Comparison of ENCODE assay signal across 8 cellular contexts in the genomic region with DNA sequence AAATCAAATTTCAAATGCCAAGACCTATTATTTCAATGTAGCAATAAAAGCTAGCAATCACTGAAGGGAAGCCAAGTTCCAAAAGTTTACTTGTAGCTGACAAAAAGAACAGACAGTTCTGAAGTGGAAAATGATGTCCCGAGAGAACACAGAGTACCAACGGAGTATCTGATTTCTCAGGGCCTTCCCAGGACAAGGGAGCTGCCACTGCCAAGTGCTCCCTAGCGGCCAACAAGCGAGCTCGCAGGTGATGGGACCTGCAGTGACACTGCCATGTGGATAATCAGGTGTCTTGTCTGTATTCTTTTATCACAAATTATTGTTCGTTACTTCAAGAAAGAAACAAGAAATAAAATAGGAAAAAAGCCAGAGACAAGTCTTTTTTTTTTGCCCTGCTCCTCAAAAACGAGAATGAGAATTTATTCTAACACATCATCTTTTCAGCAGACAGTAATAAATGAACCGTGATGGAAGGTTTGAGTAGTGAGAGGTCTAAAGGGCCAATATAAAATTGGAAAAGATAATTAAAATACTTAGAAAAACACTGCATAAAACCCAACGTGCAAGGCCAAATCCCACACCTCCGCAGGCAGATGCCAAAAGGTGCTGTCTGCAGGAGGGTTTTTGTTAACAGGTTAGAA.
DNase-seq lines count a peak whose midpoint lies in the region; ATAC-seq, FAIRE-seq and TF ChIP-seq lines count a peak whose summit lies in the region.

No MANE protein-coding gene starts in this region.

- ATAC-seq in pancreas = peak; percentile 21 to 66 (median 56)
- no peak for ATAC-seq in omental fat pad (ENCODE audit: low FRiP score)
- ATAC-seq in GM21515 (IDR thresholded peaks at IDR 0.05; ENCODE audit: unreplicated experiment) = no peak

- no peak overlapping the region for H3K4me2 ChIP-seq in GM23248 (ENCODE audit: unreplicated experiment)

- in situ Hi-C loops in GM23248 (cut with MboI) = no loop called here

- no peaks in the 10 kb centered on the region for H3K9me3 ChIP-seq in GM23248 (ENCODE audit: low read depth)
- no peaks in the 10 kb centered on the region for H3K9me3 ChIP-seq in pancreas

- no peaks in the 10 kb centered on the region for H3K9me2 ChIP-seq in GM23248 (ENCODE audit: insufficient read depth)

- 0 out of 2 replicates have a peak overlapping the region, but pooled peaks have one; percentile 10 for H3K27ac ChIP-seq in GM23248
- H3K27ac ChIP-seq in epithelial cell of prostate = peak overlapping the region; percentile 1
- H3K27ac ChIP-seq in pancreas = no peak overlapping the region

- H3F3A ChIP-seq in GM23248 (ENCODE audit: insufficient read depth) = peaks cover 54% of the 10 kb centered on the region

- no peak overlapping the region for H3K4me3 ChIP-seq in GM23248
- no peak overlapping the region for H3K4me3 ChIP-seq in pancreas

- H3K9ac ChIP-seq in GM23248 = no peak overlapping the region

- H3K4me1 ChIP-seq in GM23248 (ENCODE audit: insufficient read depth) = peaks cover 7% of the 10 kb centered on the region
- H3K4me1 ChIP-seq in pancreas = peaks cover 0 to 6% (median 0%) of the 10 kb centered on the region in 3 donors

- no peak for FAIRE-seq in pancreas (lab: Jason Lieb, UNC)
- FAIRE-seq in frontal cortex (lab: Jason Lieb, UNC) = no peak

- peak in 2 of 4 donors; percentile 17 to 23 for TF ChIP-seq CTCF in pancreas (IDR thresholded peaks at IDR 0.05)
- TF ChIP-seq CTCF in omental fat pad (IDR thresholded peaks at IDR 0.05) = no peak

- H3K79me2 ChIP-seq in GM23248 (ENCODE audit: insufficient read depth) = peaks cover 88% of the 10 kb centered on the region

- no peak overlapping the region for H2AFZ ChIP-seq in GM23248

- H3K27me3 ChIP-seq in GM23248 (replicated peaks; ENCODE audit: insufficient read depth) (no peaks in the 10 kb centered on the region), pancreas (no peaks in the 10 kb centered on the region)

- intact Hi-C loops in pancreas (cut with DNase I) = no loop called here

- no peaks in the 10 kb centered on the region; the same call in 1 of the 2 replicates for H4K20me1 ChIP-seq in GM23248 (ENCODE audit: insufficient read depth)

- H3K36me3 ChIP-seq in GM23248 (ENCODE audit: low read depth) (peaks cover 33% of the 10 kb centered on the region), pancreas (peaks cover 0 to 25% (median 0%) of the 10 kb centered on the region in 3 donors)

- WGBS in GM23248 (ENCODE audit: low coverage in 1 of 2, low lambda C conversion rate in 2 of 2, missing lambda C conversion rate in 2 of 2), 2 experiments = 47 to 50% methylated on average over 10 of the region's 10 CpGs
- 48 to 53% methylated on average over 10 of the region's 10 CpGs for WGBS in pancreas, 2 donors

- DNase-seq in GM23248 = no peak
- DNase-seq in NCI-H510A (lab: John Stamatoyannopoulos, UW) = peak; percentile 18
- DNase-seq in epithelial cell of prostate (ENCODE audit: low read depth, low spot score) = no peak
- DNase-seq in pancreas = peak in 3 of 6 donors; percentile 16 to 35 (median 29)
- no peak for DNase-seq in activated effector memory CD4-positive, alpha-beta T cell treated with anti-CD3 and anti-CD28 coated beads, Interleukin-2, amount 50 U/mL, for 16 hours
- no peak for DNase-seq in omental fat pad (ENCODE audit: low spot score)
- no peak for DNase-seq in frontal cortex (ENCODE audit: low spot score in 2 of 2)

Comparison
In these comparisons a context has a peak if more than half of its experiments do, and no peak if none do; other contexts are left out.
1. H3K27ac ChIP-seq: peak in GM23248 (single experiment) and epithelial cell of prostate (single experiment); none in pancreas (0 of 4).
2. ATAC-seq: peak in pancreas (4 of 4); none in omental fat pad (single experiment) and GM21515 (single experiment).